ENCODE assay signal across 8 cellular contexts in genomic region chr3:111338059-111338698, GRCh38.
DNase-seq lines count a peak whose midpoint lies in the region; ATAC-seq, FAIRE-seq and TF ChIP-seq lines count a peak whose summit lies in the region.

No MANE protein-coding gene starts in this region.

- WGBS in pancreas, 2 donors: 66% methylated on average over 4 of the region's 4 CpGs

- no peaks in the 10 kb centered on the region for H3K9me3 ChIP-seq in CD4-positive, alpha-beta memory T cell (ENCODE audit: control insufficient read depth in 1 of 2, low read length in 2 of 2)
- no peaks in the 10 kb centered on the region for H3K9me3 ChIP-seq in fibroblast of lung (ENCODE audit: control insufficient read depth, insufficient read depth, low read depth, low read length)
- no peaks in the 10 kb centered on the region for H3K9me3 ChIP-seq in pancreas

- no peak overlapping the region for H3K9ac ChIP-seq in fibroblast of lung (ENCODE audit: insufficient read depth, low read length)

- H4K20me1 ChIP-seq in fibroblast of lung (ENCODE audit: control insufficient read depth, extremely low read depth, insufficient read depth, low read length): no peaks in the 10 kb centered on the region

- POLR2A ChIA-PET in CD4-positive, alpha-beta memory T cell (lab: Charles Lee; ENCODE audit: partially characterized antibody): interaction anchor here (0.9 kb wide), 1 partner anchor 269 kb away, joined by 3 read pairs; no protein-coding TSS in a partner anchor

- ATAC-seq in pancreas (peak in 3 of 4 donors; percentile 81 to 88 (median 88)), GM21515 (IDR thresholded peaks at IDR 0.05; ENCODE audit: unreplicated experiment) (no peak)

- DNase-seq in CD4-positive, alpha-beta memory T cell: peak in 4 of 5 donors; percentile 18 to 28 (median 23)
- DNase-seq in GM20000 (ENCODE audit: low spot score): peak; percentile 12
- DNase-seq in NCI-H2081 treated with DMSO at 0.1 percent for 48 hours (lab: John Stamatoyannopoulos, UW): peak; percentile 19
- DNase-seq in activated CD4-positive, alpha-beta T cell treated with anti-CD3 and anti-CD28 coated beads, Interleukin-2, amount 50 U/mL, for 48 hours: peak; percentile 47 to 58
- DNase-seq in fibroblast of lung (ENCODE audit: low read depth in 2 of 2): peak; percentile 68 to 89
- peak in 4 of 6 donors; percentile 19 to 55 (median 32) for DNase-seq in pancreas
- DNase-seq in NCI-H187 treated with DMSO at 0.1 percent for 48 hours (lab: John Stamatoyannopoulos, UW): no peak

- no peaks in the 10 kb centered on the region for H3K27me3 Mint-ChIP-seq in CD4-positive, alpha-beta memory T cell

- H3K9me3 Mint-ChIP-seq in CD4-positive, alpha-beta memory T cell: peaks cover 0 to 24% (median 7%) of the 10 kb centered on the region in 8 donors

- peaks cover 2 to 10% (median 4%) of the 10 kb centered on the region in 4 donors for H3K4me1 Mint-ChIP-seq in CD4-positive, alpha-beta memory T cell

- FAIRE-seq in pancreas (lab: Jason Lieb, UNC): no peak

- TF ChIP-seq CTCF in GM20000 (IDR thresholded peaks at IDR 0.05; ENCODE audit: extremely low read depth, missing control alignments) (peak; percentile 14), fibroblast of lung (conservative IDR thresholded peaks at IDR 0.05 in 1 of 2, IDR thresholded peaks at IDR 0.05 in 1 of 2; ENCODE audit: low read depth in 1 of 2, low read length in 2 of 2) (peak; percentile 94 to 96), pancreas (IDR thresholded peaks at IDR 0.05) (peak in 2 of 4 donors; percentile 24 to 34)

- no peaks in the 10 kb centered on the region for H3K79me2 ChIP-seq in fibroblast of lung (ENCODE audit: control insufficient read depth, insufficient read depth, low read length)

- H3K4me1 ChIP-seq in CD4-positive, alpha-beta memory T cell (ENCODE audit: insufficient read depth, low read length): no peaks in the 10 kb centered on the region
- H3K4me1 ChIP-seq in fibroblast of lung (ENCODE audit: control insufficient read depth, extremely low read depth, insufficient read depth, low read length): no peaks in the 10 kb centered on the region
- no peaks in the 10 kb centered on the region for H3K4me1 ChIP-seq in pancreas

- no peak overlapping the region for H3K27ac ChIP-seq in CD4-positive, alpha-beta memory T cell (ENCODE audit: low read depth, low read length)
- H3K27ac ChIP-seq in fibroblast of lung (ENCODE audit: insufficient read depth, low read length): no peak overlapping the region
- no peak overlapping the region for H3K27ac ChIP-seq in pancreas

- H3K36me3 ChIP-seq in CD4-positive, alpha-beta memory T cell (ENCODE audit: insufficient read depth, low read length): no peaks in the 10 kb centered on the region
- no peaks in the 10 kb centered on the region for H3K36me3 ChIP-seq in fibroblast of lung (ENCODE audit: control insufficient read depth, insufficient read depth, low read length)
- no peaks in the 10 kb centered on the region for H3K36me3 ChIP-seq in pancreas

- CTCF ChIA-PET in CD4-positive, alpha-beta memory T cell (lab: Charles Lee; ENCODE audit: partially characterized antibody): interaction anchor here (0.6 to 4.1 kb wide), 16 partner anchors 8 to 1807 kb away, joined by 3 to 15 read pairs (median 4); no protein-coding TSS in a partner anchor

- intact Hi-C loops in CD4-positive, alpha-beta memory T cell (cut with micrococcal nuclease): loop anchor here (2.0 to 10.0 kb wide), 4 partner anchors 127 to 1806 kb away; partner anchors contain the start of gene NECTIN3
- intact Hi-C loops in pancreas (cut with DNase I): no loop called here

- no peak overlapping the region for H2AFZ ChIP-seq in fibroblast of lung (ENCODE audit: low read length)

- H3K4me3 ChIP-seq in CD4-positive, alpha-beta memory T cell (ENCODE audit: low read length in 2 of 2): no peak overlapping the region
- H3K4me3 ChIP-seq in fibroblast of lung (replicated peaks in 1 of 4; ENCODE audit: control extremely low read depth in 1 of 4, insufficient read depth in 1 of 4, low read depth in 3 of 4, low read length in 4 of 4) (no peak overlapping the region), pancreas (no peak overlapping the region)

- H3K27me3 ChIP-seq in CD4-positive, alpha-beta memory T cell (ENCODE audit: insufficient read depth, low read length): no peaks in the 10 kb centered on the region
- no peaks in the 10 kb centered on the region for H3K27me3 ChIP-seq in fibroblast of lung (ENCODE audit: control insufficient read depth, insufficient read depth, low read length)
- H3K27me3 ChIP-seq in pancreas: peaks cover 0 to 3% (median 0%) of the 10 kb centered on the region in 4 donors

- no peak overlapping the region for H3K4me3 Mint-ChIP-seq in CD4-positive, alpha-beta memory T cell

- H3K36me3 Mint-ChIP-seq in CD4-positive, alpha-beta memory T cell: no peaks in the 10 kb centered on the region

- H3K27ac Mint-ChIP-seq in CD4-positive, alpha-beta memory T cell: peak overlapping the region in 1 of 7 donors; percentile 3

- H3K4me2 ChIP-seq in fibroblast of lung (ENCODE audit: extremely low read depth, insufficient read depth, low read length): no peak overlapping the region
